In the genomic region with DNA sequence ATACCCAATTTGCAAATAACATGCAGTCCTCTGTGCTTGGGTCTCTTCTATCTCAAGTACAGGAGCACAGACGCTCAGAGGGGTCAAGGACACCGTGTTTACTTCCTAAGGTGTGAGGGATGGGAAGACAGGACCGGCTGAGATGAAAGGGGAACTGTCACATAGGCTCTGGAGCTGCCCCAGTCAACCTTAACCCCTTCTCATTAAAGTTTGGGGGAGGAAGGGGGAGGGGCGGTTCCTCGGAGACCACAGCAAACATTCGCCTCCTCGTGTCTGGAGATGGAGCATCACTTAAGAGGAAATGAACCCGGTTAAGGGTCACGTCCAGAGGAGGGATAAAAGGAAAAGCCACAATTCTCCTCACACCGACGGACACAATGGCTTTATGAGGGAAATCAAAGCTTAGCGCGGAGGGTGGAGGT, we compare ENCODE assay signal across 1 cellular context.
A peak's percentile ranks its signal among the peaks of the same experiment; 100 is the strongest.
TF ChIP-seq lines count a peak whose summit lies in the region.

No MANE protein-coding gene starts in this region.

TF ChIP-seq in HepG2, 621 proteins besides CTCF, POLR2A, EP300 and RAD21 (continued from another document and continues in another):
- TF ChIP-seq, protein P1, sequence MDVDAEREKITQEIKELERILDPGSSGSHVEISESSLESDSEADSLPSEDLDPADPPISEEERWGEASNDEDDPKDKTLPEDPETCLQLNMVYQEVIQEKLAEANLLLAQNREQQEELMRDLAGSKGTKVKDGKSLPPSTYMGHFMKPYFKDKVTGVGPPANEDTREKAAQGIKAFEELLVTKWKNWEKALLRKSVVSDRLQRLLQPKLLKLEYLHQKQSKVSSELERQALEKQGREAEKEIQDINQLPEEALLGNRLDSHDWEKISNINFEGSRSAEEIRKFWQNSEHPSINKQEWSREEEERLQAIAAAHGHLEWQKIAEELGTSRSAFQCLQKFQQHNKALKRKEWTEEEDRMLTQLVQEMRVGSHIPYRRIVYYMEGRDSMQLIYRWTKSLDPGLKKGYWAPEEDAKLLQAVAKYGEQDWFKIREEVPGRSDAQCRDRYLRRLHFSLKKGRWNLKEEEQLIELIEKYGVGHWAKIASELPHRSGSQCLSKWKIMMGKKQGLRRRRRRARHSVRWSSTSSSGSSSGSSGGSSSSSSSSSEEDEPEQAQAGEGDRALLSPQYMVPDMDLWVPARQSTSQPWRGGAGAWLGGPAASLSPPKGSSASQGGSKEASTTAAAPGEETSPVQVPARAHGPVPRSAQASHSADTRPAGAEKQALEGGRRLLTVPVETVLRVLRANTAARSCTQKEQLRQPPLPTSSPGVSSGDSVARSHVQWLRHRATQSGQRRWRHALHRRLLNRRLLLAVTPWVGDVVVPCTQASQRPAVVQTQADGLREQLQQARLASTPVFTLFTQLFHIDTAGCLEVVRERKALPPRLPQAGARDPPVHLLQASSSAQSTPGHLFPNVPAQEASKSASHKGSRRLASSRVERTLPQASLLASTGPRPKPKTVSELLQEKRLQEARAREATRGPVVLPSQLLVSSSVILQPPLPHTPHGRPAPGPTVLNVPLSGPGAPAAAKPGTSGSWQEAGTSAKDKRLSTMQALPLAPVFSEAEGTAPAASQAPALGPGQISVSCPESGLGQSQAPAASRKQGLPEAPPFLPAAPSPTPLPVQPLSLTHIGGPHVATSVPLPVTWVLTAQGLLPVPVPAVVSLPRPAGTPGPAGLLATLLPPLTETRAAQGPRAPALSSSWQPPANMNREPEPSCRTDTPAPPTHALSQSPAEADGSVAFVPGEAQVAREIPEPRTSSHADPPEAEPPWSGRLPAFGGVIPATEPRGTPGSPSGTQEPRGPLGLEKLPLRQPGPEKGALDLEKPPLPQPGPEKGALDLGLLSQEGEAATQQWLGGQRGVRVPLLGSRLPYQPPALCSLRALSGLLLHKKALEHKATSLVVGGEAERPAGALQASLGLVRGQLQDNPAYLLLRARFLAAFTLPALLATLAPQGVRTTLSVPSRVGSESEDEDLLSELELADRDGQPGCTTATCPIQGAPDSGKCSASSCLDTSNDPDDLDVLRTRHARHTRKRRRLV (CRISPR knock-in tag; IDR thresholded peaks at IDR 0.05): no peak
- TF ChIP-seq, protein P2, sequence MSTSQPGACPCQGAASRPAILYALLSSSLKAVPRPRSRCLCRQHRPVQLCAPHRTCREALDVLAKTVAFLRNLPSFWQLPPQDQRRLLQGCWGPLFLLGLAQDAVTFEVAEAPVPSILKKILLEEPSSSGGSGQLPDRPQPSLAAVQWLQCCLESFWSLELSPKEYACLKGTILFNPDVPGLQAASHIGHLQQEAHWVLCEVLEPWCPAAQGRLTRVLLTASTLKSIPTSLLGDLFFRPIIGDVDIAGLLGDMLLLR (CRISPR knock-in tag; IDR thresholded peaks at IDR 0.05): peak; percentile 20; the same call in 1 of the 2 replicates
- TF ChIP-seq, protein P3, sequence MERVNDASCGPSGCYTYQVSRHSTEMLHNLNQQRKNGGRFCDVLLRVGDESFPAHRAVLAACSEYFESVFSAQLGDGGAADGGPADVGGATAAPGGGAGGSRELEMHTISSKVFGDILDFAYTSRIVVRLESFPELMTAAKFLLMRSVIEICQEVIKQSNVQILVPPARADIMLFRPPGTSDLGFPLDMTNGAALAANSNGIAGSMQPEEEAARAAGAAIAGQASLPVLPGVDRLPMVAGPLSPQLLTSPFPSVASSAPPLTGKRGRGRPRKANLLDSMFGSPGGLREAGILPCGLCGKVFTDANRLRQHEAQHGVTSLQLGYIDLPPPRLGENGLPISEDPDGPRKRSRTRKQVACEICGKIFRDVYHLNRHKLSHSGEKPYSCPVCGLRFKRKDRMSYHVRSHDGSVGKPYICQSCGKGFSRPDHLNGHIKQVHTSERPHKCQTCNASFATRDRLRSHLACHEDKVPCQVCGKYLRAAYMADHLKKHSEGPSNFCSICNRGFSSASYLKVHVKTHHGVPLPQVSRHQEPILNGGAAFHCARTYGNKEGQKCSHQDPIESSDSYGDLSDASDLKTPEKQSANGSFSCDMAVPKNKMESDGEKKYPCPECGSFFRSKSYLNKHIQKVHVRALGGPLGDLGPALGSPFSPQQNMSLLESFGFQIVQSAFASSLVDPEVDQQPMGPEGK (CRISPR knock-in tag; IDR thresholded peaks at IDR 0.05): peak; percentile 52
- TF ChIP-seq ZNF329 (CRISPR knock-in tag; IDR thresholded peaks at IDR 0.05; ENCODE audit: low read depth): no peak
- no peak for TF ChIP-seq ZNF670 (CRISPR knock-in tag; IDR thresholded peaks at IDR 0.05; ENCODE audit: borderline replicate concordance)
- TF ChIP-seq, protein P4, sequence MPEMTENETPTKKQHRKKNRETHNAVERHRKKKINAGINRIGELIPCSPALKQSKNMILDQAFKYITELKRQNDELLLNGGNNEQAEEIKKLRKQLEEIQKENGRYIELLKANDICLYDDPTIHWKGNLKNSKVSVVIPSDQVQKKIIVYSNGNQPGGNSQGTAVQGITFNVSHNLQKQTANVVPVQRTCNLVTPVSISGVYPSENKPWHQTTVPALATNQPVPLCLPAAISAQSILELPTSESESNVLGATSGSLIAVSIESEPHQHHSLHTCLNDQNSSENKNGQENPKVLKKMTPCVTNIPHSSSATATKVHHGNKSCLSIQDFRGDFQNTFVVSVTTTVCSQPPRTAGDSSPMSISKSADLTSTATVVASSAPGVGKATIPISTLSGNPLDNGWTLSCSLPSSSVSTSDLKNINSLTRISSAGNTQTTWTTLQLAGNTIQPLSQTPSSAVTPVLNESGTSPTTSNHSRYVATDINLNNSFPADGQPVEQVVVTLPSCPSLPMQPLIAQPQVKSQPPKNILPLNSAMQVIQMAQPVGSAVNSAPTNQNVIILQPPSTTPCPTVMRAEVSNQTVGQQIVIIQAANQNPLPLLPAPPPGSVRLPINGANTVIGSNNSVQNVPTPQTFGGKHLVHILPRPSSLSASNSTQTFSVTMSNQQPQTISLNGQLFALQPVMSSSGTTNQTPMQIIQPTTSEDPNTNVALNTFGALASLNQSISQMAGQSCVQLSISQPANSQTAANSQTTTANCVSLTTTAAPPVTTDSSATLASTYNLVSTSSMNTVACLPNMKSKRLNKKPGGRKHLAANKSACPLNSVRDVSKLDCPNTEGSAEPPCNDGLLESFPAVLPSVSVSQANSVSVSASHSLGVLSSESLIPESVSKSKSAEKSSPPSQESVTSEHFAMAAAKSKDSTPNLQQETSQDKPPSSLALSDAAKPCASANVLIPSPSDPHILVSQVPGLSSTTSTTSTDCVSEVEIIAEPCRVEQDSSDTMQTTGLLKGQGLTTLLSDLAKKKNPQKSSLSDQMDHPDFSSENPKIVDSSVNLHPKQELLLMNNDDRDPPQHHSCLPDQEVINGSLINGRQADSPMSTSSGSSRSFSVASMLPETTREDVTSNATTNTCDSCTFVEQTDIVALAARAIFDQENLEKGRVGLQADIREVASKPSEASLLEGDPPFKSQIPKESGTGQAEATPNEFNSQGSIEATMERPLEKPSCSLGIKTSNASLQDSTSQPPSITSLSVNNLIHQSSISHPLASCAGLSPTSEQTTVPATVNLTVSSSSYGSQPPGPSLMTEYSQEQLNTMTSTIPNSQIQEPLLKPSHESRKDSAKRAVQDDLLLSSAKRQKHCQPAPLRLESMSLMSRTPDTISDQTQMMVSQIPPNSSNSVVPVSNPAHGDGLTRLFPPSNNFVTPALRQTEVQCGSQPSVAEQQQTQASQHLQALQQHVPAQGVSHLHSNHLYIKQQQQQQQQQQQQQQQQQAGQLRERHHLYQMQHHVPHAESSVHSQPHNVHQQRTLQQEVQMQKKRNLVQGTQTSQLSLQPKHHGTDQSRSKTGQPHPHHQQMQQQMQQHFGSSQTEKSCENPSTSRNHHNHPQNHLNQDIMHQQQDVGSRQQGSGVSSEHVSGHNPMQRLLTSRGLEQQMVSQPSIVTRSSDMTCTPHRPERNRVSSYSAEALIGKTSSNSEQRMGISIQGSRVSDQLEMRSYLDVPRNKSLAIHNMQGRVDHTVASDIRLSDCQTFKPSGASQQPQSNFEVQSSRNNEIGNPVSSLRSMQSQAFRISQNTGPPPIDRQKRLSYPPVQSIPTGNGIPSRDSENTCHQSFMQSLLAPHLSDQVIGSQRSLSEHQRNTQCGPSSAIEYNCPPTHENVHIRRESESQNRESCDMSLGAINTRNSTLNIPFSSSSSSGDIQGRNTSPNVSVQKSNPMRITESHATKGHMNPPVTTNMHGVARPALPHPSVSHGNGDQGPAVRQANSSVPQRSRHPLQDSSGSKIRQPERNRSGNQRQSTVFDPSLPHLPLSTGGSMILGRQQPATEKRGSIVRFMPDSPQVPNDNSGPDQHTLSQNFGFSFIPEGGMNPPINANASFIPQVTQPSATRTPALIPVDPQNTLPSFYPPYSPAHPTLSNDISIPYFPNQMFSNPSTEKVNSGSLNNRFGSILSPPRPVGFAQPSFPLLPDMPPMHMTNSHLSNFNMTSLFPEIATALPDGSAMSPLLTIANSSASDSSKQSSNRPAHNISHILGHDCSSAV (CRISPR knock-in tag; IDR thresholded peaks at IDR 0.05; ENCODE audit: borderline replicate concordance): no peak
- TF ChIP-seq, protein P5, sequence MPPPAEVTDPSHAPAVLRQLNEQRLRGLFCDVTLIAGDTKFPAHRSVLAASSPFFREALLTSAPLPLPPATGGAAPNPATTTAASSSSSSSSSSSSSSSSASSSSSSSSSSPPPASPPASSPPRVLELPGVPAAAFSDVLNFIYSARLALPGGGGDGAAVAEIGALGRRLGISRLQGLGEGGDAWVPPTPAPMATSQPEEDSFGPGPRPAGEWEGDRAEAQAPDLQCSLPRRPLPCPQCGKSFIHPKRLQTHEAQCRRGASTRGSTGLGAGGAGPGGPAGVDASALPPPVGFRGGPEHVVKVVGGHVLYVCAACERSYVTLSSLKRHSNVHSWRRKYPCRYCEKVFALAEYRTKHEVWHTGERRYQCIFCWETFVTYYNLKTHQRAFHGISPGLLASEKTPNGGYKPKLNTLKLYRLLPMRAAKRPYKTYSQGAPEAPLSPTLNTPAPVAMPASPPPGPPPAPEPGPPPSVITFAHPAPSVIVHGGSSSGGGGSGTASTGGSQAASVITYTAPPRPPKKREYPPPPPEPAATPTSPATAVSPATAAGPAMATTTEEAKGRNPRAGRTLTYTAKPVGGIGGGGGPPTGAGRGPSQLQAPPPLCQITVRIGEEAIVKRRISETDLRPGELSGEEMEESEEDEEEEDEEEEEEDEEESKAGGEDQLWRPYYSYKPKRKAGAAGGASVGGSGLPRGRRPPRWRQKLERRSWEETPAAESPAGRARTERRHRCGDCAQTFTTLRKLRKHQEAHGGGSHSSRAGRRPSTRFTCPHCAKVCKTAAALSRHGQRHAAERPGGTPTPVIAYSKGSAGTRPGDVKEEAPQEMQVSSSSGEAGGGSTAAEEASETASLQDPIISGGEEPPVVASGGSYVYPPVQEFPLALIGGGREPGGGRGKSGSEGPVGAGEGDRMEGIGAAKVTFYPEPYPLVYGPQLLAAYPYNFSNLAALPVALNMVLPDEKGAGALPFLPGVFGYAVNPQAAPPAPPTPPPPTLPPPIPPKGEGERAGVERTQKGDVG (CRISPR knock-in tag; IDR thresholded peaks at IDR 0.05; ENCODE audit: borderline replicate concordance): no peak; the same call in 1 of the 2 replicates
- peak; percentile 46; the same call in 1 of the 2 replicates for TF ChIP-seq GABPB1 (CRISPR knock-in tag; IDR thresholded peaks at IDR 0.05)
- TF ChIP-seq MED13 (CRISPR knock-in tag; IDR thresholded peaks at IDR 0.05): no peak
- no peak for TF ChIP-seq ZNF431 (CRISPR knock-in tag; IDR thresholded peaks at IDR 0.05; ENCODE audit: borderline replicate concordance, low read depth)
- 0 out of 2 replicates have a peak, but pooled peaks have one; percentile 31 for TF ChIP-seq ZBTB20 (CRISPR knock-in tag; IDR thresholded peaks at IDR 0.05; ENCODE audit: borderline replicate concordance, low read depth)
- no peak for TF ChIP-seq GPN1 (CRISPR knock-in tag; IDR thresholded peaks at IDR 0.05; ENCODE audit: borderline replicate concordance)
- no peak for TF ChIP-seq ZFP1 (CRISPR knock-in tag; IDR thresholded peaks at IDR 0.05)
- TF ChIP-seq ZNF556 (CRISPR knock-in tag; IDR thresholded peaks at IDR 0.05; ENCODE audit: borderline replicate concordance): no peak
- TF ChIP-seq, protein P6, sequence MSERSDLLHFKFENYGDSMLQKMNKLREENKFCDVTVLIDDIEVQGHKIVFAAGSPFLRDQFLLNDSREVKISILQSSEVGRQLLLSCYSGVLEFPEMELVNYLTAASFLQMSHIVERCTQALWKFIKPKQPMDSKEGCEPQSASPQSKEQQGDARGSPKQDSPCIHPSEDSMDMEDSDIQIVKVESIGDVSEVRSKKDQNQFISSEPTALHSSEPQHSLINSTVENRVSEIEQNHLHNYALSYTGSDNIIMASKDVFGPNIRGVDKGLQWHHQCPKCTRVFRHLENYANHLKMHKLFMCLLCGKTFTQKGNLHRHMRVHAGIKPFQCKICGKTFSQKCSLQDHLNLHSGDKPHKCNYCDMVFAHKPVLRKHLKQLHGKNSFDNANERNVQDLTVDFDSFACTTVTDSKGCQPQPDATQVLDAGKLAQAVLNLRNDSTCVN (CRISPR knock-in tag; IDR thresholded peaks at IDR 0.05; ENCODE audit: borderline replicate concordance): peak; percentile 32; the same call in 1 of the 2 replicates
- TF ChIP-seq, protein P7, sequence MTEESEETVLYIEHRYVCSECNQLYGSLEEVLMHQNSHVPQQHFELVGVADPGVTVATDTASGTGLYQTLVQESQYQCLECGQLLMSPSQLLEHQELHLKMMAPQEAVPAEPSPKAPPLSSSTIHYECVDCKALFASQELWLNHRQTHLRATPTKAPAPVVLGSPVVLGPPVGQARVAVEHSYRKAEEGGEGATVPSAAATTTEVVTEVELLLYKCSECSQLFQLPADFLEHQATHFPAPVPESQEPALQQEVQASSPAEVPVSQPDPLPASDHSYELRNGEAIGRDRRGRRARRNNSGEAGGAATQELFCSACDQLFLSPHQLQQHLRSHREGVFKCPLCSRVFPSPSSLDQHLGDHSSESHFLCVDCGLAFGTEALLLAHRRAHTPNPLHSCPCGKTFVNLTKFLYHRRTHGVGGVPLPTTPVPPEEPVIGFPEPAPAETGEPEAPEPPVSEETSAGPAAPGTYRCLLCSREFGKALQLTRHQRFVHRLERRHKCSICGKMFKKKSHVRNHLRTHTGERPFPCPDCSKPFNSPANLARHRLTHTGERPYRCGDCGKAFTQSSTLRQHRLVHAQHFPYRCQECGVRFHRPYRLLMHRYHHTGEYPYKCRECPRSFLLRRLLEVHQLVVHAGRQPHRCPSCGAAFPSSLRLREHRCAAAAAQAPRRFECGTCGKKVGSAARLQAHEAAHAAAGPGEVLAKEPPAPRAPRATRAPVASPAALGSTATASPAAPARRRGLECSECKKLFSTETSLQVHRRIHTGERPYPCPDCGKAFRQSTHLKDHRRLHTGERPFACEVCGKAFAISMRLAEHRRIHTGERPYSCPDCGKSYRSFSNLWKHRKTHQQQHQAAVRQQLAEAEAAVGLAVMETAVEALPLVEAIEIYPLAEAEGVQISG (CRISPR knock-in tag; IDR thresholded peaks at IDR 0.05): no peak
- no peak for TF ChIP-seq ZNF484 (CRISPR knock-in tag; IDR thresholded peaks at IDR 0.05; ENCODE audit: borderline replicate concordance, low read depth)
- TF ChIP-seq ZNF841 (CRISPR knock-in tag; IDR thresholded peaks at IDR 0.05; ENCODE audit: borderline replicate concordance): no peak
- no peak for TF ChIP-seq FOSL1 (CRISPR knock-in tag; IDR thresholded peaks at IDR 0.05; ENCODE audit: borderline replicate concordance)
- no peak for TF ChIP-seq ZKSCAN5 (CRISPR knock-in tag; IDR thresholded peaks at IDR 0.05)
- TF ChIP-seq ZSCAN22 (CRISPR knock-in tag; IDR thresholded peaks at IDR 0.05): no peak
- no peak for TF ChIP-seq CAMTA2 (CRISPR knock-in tag; IDR thresholded peaks at IDR 0.05; ENCODE audit: borderline replicate concordance)
- TF ChIP-seq ZNF83 (CRISPR knock-in tag; IDR thresholded peaks at IDR 0.05; ENCODE audit: borderline replicate concordance): no peak
- TF ChIP-seq, protein P8, sequence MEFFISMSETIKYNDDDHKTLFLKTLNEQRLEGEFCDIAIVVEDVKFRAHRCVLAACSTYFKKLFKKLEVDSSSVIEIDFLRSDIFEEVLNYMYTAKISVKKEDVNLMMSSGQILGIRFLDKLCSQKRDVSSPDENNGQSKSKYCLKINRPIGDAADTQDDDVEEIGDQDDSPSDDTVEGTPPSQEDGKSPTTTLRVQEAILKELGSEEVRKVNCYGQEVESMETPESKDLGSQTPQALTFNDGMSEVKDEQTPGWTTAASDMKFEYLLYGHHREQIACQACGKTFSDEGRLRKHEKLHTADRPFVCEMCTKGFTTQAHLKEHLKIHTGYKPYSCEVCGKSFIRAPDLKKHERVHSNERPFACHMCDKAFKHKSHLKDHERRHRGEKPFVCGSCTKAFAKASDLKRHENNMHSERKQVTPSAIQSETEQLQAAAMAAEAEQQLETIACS (CRISPR knock-in tag; IDR thresholded peaks at IDR 0.05): no peak
- TF ChIP-seq NFRKB (IDR thresholded peaks at IDR 0.05): no peak
- no peak for TF ChIP-seq HMG20B (CRISPR knock-in tag; conservative IDR thresholded peaks at IDR 0.05)
